37 cellular contexts compared by ENCODE assay signal in the genomic region with DNA sequence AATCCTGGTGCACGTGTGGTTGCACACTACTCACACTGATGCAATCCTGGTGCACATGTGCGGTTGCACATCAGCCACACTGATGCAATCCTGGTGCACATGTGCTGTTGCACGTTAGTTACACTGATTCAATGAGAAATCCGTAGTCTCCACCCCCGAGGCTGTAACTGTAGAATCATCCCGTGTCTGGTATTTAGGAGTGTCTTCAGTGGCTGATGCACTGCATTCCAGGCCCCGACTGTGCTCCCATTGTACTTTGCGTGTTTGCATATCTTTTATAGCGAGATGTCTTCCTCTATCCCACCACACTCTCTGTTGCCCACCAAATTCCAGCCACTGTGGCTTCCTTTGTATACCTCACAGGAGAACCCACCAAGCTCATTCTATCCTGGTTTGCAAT.
"Had no signal": no experiment of that assay in that cellular context is flagged by ENCODE, and none has a peak within 500 bp of the region (broad histone marks: within the 10 kb centered on the region; RNA-seq: fewer than 3 reads in every experiment).

No MANE protein-coding gene starts in this region.

- DNase-seq: activated CD4-positive, alpha-beta memory T cell treated with anti-CD3 and anti-CD28 coated beads, Interleukin-2, amount 10 ng/mL, durations not matched to agents 7 days and 5 days; activated CD4-positive, alpha-beta T cell treated with anti-CD3 and anti-CD28 coated beads for 1 hour; activated CD4-positive, alpha-beta T cell treated with anti-CD3 and anti-CD28 coated beads for 48 hours; activated CD4-positive, CD25-positive, alpha-beta regulatory T cell; activated CD8-positive, alpha-beta memory T cell treated with anti-CD3 and anti-CD28 coated beads for 24 hours; activated CD8-positive, alpha-beta memory T cell treated with anti-CD3 and anti-CD28 coated beads, Interleukin-2, amount 10 ng/mL, durations not matched to agents 7 days and 5 days; activated CD8-positive, alpha-beta memory T cell treated with anti-CD3 and anti-CD28 coated beads, Interleukin-2, amount 50 U/mL, for 48 hours; activated effector memory CD4-positive, alpha-beta T cell treated with Interleukin-2 at 50 U/mL for 16 hours; activated naive CD4-positive, alpha-beta T cell treated with anti-CD3 and anti-CD28 coated beads, Interleukin-2, amount 10 ng/mL, durations not matched to agents 7 days and 5 days; activated naive CD8-positive, alpha-beta T cell treated with anti-CD3 and anti-CD28 coated beads, Interleukin-2, amount 50 U/mL, for 24 hours; activated T-cell treated with anti-CD3 and anti-CD28 coated beads, Interleukin-2, amount 50 U/mL, for 48 hours; anterior cingulate cortex; KG1; MM.1S; MV-4-11; NCI-H1092; NCI-H1436 treated with DMSO at 0.1 percent for 48 hours; NCI-H187; NCI-H2029 treated with DMSO at 0.1 percent for 48 hours; NCI-H2107; NCI-H2171; NCI-H510A; NCI-H526; NCI-H748 treated with DMSO at 0.1 percent for 48 hours; NK-92 treated with Interleukin-12 subunit alpha and Interleukin-12 subunit beta, amount 100 ng/mL, for 24 hours; PC-3; SIG-M5; SW 1271; T-helper 1 cell; T-helper 2 cell; T-helper 9 cell; WERI-Rb-1 had no signal

- H3K27me3 ChIP-seq: cardiac muscle cell had no signal

- H3K27ac ChIP-seq: cardiac muscle cell, RWPE1, WERI-Rb-1 had no signal

- H3K27ac Mint-ChIP-seq: activated CD8-positive, alpha-beta memory T cell treated with anti-CD3 and anti-CD28 coated beads, Interleukin-2, amount 10 ng/mL, durations not matched to agents 7 days and 5 days; activated naive CD4-positive, alpha-beta T cell treated with anti-CD3 and anti-CD28 coated beads, Interleukin-2, amount 10 ng/mL, durations not matched to agents 7 days and 5 days; activated naive CD8-positive, alpha-beta T cell; activated naive CD8-positive, alpha-beta T cell treated with anti-CD3 and anti-CD28 coated beads, Interleukin-2, amount 50 U/mL, for 24 hours had no signal

- H3K36me3 Mint-ChIP-seq: activated naive CD4-positive, alpha-beta T cell treated with anti-CD3 and anti-CD28 coated beads, Interleukin-2, amount 10 ng/mL, durations not matched to agents 7 days and 5 days had no signal

- H3K36me3 ChIP-seq: cardiac muscle cell, WERI-Rb-1 had no signal

- ATAC-seq: activated CD8-positive, alpha-beta memory T cell treated with anti-CD3 and anti-CD28 coated beads, Interleukin-2, amount 10 ng/mL, durations not matched to agents 7 days and 5 days; activated naive CD8-positive, alpha-beta T cell treated with anti-CD3 and anti-CD28 coated beads, Interleukin-2, amount 50 U/mL, for 24 hours; PC-3; Right ventricle myocardium inferior had no signal

- H3K4me3 Mint-ChIP-seq: activated CD4-positive, alpha-beta memory T cell treated with anti-CD3 and anti-CD28 coated beads, Interleukin-2, amount 10 ng/mL, durations not matched to agents 7 days and 5 days; activated CD8-positive, alpha-beta memory T cell treated with anti-CD3 and anti-CD28 coated beads, Interleukin-2, amount 10 ng/mL, durations not matched to agents 7 days and 5 days; activated naive CD4-positive, alpha-beta T cell treated with anti-CD3 and anti-CD28 coated beads, Interleukin-2, amount 10 ng/mL, durations not matched to agents 7 days and 5 days; activated naive CD8-positive, alpha-beta T cell; activated naive CD8-positive, alpha-beta T cell treated with anti-CD3 and anti-CD28 coated beads, Interleukin-2, amount 50 U/mL, for 24 hours; central memory CD8-positive, alpha-beta T cell had no signal

- H3K4me3 ChIP-seq: cardiac muscle cell had no signal

- H3K27me3 Mint-ChIP-seq: activated CD4-positive, alpha-beta memory T cell treated with anti-CD3 and anti-CD28 coated beads, Interleukin-2, amount 10 ng/mL, durations not matched to agents 7 days and 5 days; activated naive CD4-positive, alpha-beta T cell treated with anti-CD3 and anti-CD28 coated beads, Interleukin-2, amount 10 ng/mL, durations not matched to agents 7 days and 5 days; central memory CD8-positive, alpha-beta T cell had no signal

- H3K4me1 Mint-ChIP-seq: activated CD4-positive, alpha-beta memory T cell treated with anti-CD3 and anti-CD28 coated beads, Interleukin-2, amount 10 ng/mL, durations not matched to agents 7 days and 5 days; activated naive CD4-positive, alpha-beta T cell treated with anti-CD3 and anti-CD28 coated beads, Interleukin-2, amount 10 ng/mL, durations not matched to agents 7 days and 5 days; central memory CD8-positive, alpha-beta T cell had no signal
